ENCODE assay signal across 2 cellular contexts in genomic region chr12:4251228-4251891, GRCh38.
TF ChIP-seq lines count a peak whose summit lies in the region.

No MANE protein-coding gene starts in this region.

TF ChIP-seq in HEK293, 187 proteins besides CTCF, POLR2A, EP300 and RAD21 (continued from another document):
- TF ChIP-seq ZNF133 (tag by site-specific recombination; IDR thresholded peaks at IDR 0.05) = no peak
- no peak for TF ChIP-seq ZFP3 (tag by site-specific recombination; IDR thresholded peaks at IDR 0.05; ENCODE audit: low read depth)
- TF ChIP-seq ZNF366 (tag by site-specific recombination; conservative IDR thresholded peaks at IDR 0.05) = peak; percentile 54; the same call in 1 of the 2 replicates
- TF ChIP-seq MZF1 (tag by site-specific recombination; IDR thresholded peaks at IDR 0.05; ENCODE audit: borderline replicate concordance) = no peak

TF ChIP-seq in SK-N-SH, 30 proteins besides CTCF, POLR2A, EP300 and RAD21:
- TF ChIP-seq NRF1 (IDR thresholded peaks at IDR 0.05; ENCODE audit: low read depth, low read length) (no peak), RFX5 (IDR thresholded peaks at IDR 0.05; ENCODE audit: low read length) (no peak)
